Comparison of ENCODE assay signal across 1 cellular context in the genomic region with DNA sequence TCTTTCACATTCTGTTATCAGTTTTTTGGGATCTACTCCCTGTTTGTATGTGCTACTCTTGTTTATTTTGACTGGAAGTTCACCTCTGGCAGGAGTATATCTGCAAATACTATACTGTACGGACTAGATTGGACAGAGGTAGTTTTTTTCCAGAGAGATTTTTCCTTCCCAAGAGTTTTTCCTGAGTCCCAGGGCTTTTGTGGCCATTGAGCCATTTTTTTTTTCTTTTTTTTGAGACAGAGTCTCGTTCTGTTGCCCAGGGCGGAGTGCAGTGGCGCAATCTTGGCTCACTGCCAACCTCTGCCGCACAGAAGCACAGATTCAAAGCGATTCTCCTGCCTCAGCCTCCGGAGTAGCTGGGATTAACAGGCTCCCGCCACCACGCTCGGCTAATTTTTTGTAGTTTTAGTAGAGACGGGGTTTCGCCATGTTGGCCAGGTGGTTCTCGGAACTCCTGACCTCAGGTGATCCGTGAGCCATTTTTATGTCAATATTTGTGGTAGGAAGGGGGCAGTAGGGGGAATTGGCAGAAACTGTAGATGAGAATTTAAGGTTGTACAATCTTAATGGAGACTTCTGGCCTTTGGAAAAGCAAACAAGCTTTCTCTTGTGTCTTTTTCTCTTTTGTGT.
TF ChIP-seq lines count a peak whose summit lies in the region.

No MANE protein-coding gene starts in this region.

TF ChIP-seq in HepG2, 621 proteins besides CTCF, POLR2A, EP300 and RAD21 (continued from another document and continues in another):
- TF ChIP-seq ZNF598 (CRISPR knock-in tag; IDR thresholded peaks at IDR 0.05; ENCODE audit: borderline replicate concordance) (no peak), SIN3B (IDR thresholded peaks at IDR 0.05; ENCODE audit: low read length) (no peak), FOXA3 (CRISPR knock-in tag; IDR thresholded peaks at IDR 0.05) (peak; percentile 92), ZBTB1 (CRISPR knock-in tag; IDR thresholded peaks at IDR 0.05; ENCODE audit: borderline replicate concordance) (no peak), FOSL2 (CRISPR knock-in tag; IDR thresholded peaks at IDR 0.05) (peak; percentile 88), TAF15 (IDR thresholded peaks at IDR 0.05; ENCODE audit: low read depth, low read length, poor library complexity, severe bottlenecking) (no peak), TCF7L2 (IDR thresholded peaks at IDR 0.05; ENCODE audit: low read depth, low read length) (no peak), ZNF563 (CRISPR knock-in tag; IDR thresholded peaks at IDR 0.05) (no peak), CREBL2 (CRISPR knock-in tag; IDR thresholded peaks at IDR 0.05; ENCODE audit: borderline replicate concordance) (no peak), CENPX (CRISPR knock-in tag; IDR thresholded peaks at IDR 0.05) (no peak), NCOA2 (CRISPR knock-in tag; IDR thresholded peaks at IDR 0.05) (peak; percentile 91), ZBTB4 (CRISPR knock-in tag; IDR thresholded peaks at IDR 0.05; ENCODE audit: borderline replicate concordance) (no peak), HOXA3 (CRISPR knock-in tag; IDR thresholded peaks at IDR 0.05) (peak; percentile 87), BRCA1 (CRISPR knock-in tag; IDR thresholded peaks at IDR 0.05) (no peak), KLF9 (CRISPR knock-in tag; IDR thresholded peaks at IDR 0.05; ENCODE audit: low read depth) (no peak), ZNF790 (CRISPR knock-in tag; IDR thresholded peaks at IDR 0.05; ENCODE audit: borderline replicate concordance) (no peak), RXRB (CRISPR knock-in tag; IDR thresholded peaks at IDR 0.05; ENCODE audit: borderline replicate concordance) (peak; percentile 97), ZNF468 (CRISPR knock-in tag; IDR thresholded peaks at IDR 0.05) (no peak), NKX3-1 (CRISPR knock-in tag; IDR thresholded peaks at IDR 0.05) (no peak), ZNF761 (CRISPR knock-in tag; conservative IDR thresholded peaks at IDR 0.05) (0 out of 2 replicates have a peak, but pooled peaks have one; percentile 41), ATF1 (CRISPR knock-in tag; IDR thresholded peaks at IDR 0.05) (no peak), PRDM10 (CRISPR knock-in tag; IDR thresholded peaks at IDR 0.05; ENCODE audit: low read depth) (no peak), WIZ (CRISPR knock-in tag; IDR thresholded peaks at IDR 0.05) (no peak), CREB1 (IDR thresholded peaks at IDR 0.05) (no peak), CREB1 (CRISPR knock-in tag; IDR thresholded peaks at IDR 0.05) (peak; percentile 79), LBX2 (CRISPR knock-in tag; IDR thresholded peaks at IDR 0.05; ENCODE audit: borderline replicate concordance) (no peak), CBX2 (IDR thresholded peaks at IDR 0.05; ENCODE audit: low read depth, low read length) (no peak), CBX2 (CRISPR knock-in tag; IDR thresholded peaks at IDR 0.05; ENCODE audit: low read depth) (no peak)
- TF ChIP-seq, protein P1, sequence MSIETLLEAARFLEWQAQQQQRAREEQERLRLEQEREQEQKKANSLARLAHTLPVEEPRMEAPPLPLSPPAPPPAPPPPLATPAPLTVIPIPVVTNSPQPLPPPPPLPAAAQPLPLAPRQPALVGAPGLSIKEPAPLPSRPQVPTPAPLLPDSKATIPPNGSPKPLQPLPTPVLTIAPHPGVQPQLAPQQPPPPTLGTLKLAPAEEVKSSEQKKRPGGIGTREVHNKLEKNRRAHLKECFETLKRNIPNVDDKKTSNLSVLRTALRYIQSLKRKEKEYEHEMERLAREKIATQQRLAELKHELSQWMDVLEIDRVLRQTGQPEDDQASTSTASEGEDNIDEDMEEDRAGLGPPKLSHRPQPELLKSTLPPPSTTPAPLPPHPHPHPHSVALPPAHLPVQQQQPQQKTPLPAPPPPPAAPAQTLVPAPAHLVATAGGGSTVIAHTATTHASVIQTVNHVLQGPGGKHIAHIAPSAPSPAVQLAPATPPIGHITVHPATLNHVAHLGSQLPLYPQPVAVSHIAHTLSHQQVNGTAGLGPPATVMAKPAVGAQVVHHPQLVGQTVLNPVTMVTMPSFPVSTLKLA (IDR thresholded peaks at IDR 0.05): no peak
- TF ChIP-seq, protein P2, sequence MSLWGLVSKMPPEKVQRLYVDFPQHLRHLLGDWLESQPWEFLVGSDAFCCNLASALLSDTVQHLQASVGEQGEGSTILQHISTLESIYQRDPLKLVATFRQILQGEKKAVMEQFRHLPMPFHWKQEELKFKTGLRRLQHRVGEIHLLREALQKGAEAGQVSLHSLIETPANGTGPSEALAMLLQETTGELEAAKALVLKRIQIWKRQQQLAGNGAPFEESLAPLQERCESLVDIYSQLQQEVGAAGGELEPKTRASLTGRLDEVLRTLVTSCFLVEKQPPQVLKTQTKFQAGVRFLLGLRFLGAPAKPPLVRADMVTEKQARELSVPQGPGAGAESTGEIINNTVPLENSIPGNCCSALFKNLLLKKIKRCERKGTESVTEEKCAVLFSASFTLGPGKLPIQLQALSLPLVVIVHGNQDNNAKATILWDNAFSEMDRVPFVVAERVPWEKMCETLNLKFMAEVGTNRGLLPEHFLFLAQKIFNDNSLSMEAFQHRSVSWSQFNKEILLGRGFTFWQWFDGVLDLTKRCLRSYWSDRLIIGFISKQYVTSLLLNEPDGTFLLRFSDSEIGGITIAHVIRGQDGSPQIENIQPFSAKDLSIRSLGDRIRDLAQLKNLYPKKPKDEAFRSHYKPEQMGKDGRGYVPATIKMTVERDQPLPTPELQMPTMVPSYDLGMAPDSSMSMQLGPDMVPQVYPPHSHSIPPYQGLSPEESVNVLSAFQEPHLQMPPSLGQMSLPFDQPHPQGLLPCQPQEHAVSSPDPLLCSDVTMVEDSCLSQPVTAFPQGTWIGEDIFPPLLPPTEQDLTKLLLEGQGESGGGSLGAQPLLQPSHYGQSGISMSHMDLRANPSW (CRISPR knock-in tag; IDR thresholded peaks at IDR 0.05; ENCODE audit: borderline replicate concordance): no peak; the same call in 1 of the 2 replicates
- TF ChIP-seq, protein P3, sequence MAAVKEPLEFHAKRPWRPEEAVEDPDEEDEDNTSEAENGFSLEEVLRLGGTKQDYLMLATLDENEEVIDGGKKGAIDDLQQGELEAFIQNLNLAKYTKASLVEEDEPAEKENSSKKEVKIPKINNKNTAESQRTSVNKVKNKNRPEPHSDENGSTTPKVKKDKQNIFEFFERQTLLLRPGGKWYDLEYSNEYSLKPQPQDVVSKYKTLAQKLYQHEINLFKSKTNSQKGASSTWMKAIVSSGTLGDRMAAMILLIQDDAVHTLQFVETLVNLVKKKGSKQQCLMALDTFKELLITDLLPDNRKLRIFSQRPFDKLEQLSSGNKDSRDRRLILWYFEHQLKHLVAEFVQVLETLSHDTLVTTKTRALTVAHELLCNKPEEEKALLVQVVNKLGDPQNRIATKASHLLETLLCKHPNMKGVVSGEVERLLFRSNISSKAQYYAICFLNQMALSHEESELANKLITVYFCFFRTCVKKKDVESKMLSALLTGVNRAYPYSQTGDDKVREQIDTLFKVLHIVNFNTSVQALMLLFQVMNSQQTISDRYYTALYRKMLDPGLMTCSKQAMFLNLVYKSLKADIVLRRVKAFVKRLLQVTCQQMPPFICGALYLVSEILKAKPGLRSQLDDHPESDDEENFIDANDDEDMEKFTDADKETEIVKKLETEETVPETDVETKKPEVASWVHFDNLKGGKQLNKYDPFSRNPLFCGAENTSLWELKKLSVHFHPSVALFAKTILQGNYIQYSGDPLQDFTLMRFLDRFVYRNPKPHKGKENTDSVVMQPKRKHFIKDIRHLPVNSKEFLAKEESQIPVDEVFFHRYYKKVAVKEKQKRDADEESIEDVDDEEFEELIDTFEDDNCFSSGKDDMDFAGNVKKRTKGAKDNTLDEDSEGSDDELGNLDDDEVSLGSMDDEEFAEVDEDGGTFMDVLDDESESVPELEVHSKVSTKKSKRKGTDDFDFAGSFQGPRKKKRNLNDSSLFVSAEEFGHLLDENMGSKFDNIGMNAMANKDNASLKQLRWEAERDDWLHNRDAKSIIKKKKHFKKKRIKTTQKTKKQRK (IDR thresholded peaks at IDR 0.05; ENCODE audit: low read length): no peak
- TF ChIP-seq, protein P4, sequence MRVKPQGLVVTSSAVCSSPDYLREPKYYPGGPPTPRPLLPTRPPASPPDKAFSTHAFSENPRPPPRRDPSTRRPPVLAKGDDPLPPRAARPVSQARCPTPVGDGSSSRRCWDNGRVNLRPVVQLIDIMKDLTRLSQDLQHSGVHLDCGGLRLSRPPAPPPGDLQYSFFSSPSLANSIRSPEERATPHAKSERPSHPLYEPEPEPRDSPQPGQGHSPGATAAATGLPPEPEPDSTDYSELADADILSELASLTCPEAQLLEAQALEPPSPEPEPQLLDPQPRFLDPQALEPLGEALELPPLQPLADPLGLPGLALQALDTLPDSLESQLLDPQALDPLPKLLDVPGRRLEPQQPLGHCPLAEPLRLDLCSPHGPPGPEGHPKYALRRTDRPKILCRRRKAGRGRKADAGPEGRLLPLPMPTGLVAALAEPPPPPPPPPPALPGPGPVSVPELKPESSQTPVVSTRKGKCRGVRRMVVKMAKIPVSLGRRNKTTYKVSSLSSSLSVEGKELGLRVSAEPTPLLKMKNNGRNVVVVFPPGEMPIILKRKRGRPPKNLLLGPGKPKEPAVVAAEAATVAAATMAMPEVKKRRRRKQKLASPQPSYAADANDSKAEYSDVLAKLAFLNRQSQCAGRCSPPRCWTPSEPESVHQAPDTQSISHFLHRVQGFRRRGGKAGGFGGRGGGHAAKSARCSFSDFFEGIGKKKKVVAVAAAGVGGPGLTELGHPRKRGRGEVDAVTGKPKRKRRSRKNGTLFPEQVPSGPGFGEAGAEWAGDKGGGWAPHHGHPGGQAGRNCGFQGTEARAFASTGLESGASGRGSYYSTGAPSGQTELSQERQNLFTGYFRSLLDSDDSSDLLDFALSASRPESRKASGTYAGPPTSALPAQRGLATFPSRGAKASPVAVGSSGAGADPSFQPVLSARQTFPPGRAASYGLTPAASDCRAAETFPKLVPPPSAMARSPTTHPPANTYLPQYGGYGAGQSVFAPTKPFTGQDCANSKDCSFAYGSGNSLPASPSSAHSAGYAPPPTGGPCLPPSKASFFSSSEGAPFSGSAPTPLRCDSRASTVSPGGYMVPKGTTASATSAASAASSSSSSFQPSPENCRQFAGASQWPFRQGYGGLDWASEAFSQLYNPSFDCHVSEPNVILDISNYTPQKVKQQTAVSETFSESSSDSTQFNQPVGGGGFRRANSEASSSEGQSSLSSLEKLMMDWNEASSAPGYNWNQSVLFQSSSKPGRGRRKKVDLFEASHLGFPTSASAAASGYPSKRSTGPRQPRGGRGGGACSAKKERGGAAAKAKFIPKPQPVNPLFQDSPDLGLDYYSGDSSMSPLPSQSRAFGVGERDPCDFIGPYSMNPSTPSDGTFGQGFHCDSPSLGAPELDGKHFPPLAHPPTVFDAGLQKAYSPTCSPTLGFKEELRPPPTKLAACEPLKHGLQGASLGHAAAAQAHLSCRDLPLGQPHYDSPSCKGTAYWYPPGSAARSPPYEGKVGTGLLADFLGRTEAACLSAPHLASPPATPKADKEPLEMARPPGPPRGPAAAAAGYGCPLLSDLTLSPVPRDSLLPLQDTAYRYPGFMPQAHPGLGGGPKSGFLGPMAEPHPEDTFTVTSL (CRISPR knock-in tag; IDR thresholded peaks at IDR 0.05; ENCODE audit: borderline replicate concordance): peak; percentile 96
